Comparison of ENCODE assay signal across 15 cellular contexts in the genomic region with DNA sequence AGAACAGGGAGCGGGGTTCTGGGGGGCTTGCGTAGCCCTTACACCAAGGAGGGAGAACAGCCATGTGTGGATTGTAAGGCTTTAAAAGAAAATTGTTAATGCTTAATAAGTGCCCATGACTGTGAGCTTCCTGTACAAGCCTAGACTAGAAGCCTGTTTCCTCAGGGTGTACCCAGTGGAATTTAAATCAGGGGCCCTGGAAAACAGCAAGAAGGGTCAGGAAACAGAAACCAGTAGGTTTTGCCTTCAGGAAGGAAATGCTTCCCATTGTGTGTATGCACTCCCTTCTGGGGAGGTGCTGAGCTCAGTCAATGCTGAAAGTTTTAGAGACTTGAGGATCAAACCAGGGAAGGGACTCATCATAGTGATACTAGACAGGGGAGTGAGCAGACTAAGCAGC. TPM values are rescaled to one million over a fixed set of nuclear protein-coding genes. Genes with fewer than 3 reads are reported as not detected.
DNase-seq lines count a peak whose midpoint lies in the region; ATAC-seq and TF ChIP-seq lines count a peak whose summit lies in the region.
"Had no signal": no experiment of that assay in that cellular context is flagged by ENCODE, and none has a peak within 500 bp of the region (broad histone marks: within the 10 kb centered on the region; RNA-seq: fewer than 3 reads in every experiment).

No MANE protein-coding gene starts in this region.

- H3K27me3 ChIP-seq in OCI-LY3 (ENCODE audit: low read depth, low read length), result no peaks in the 10 kb centered on the region

- no peaks in the 10 kb centered on the region for H3K27me3 Mint-ChIP-seq in activated T-helper 1 cell treated with anti-CD3 and anti-CD28 coated beads, Interleukin-12 subunit alpha, Interleukin-12 subunit beta, Interleukin-2, Interleukin-4 antibody, amounts not matched to agents 30 ng/mL and 10 ng/mL and 1 ng/mL, durations not matched to agents 14 hours and 24 hours and 36 hours (ENCODE audit: insufficient read depth)
- H3K27me3 Mint-ChIP-seq in HFFc6 (ENCODE audit: insufficient read depth), result peaks cover 3% of the 10 kb centered on the region; the same call in 1 of the 2 replicates
- H3K27me3 Mint-ChIP-seq: B cell had no signal

- H4K20me1 ChIP-seq in OCI-LY3 (ENCODE audit: insufficient read depth, low read length), result no peaks in the 10 kb centered on the region

- H3K9me3 ChIP-seq in OCI-LY3 (ENCODE audit: insufficient read depth, low read length), result no peaks in the 10 kb centered on the region

- H3K4me1 ChIP-seq in OCI-LY3 (ENCODE audit: low read length), result peaks cover 66% of the 10 kb centered on the region

- TF ChIP-seq CTCF in OCI-LY3 (IDR thresholded peaks at IDR 0.05; ENCODE audit: low read depth, low read length) (no peak), HFFc6 (IDR thresholded peaks at IDR 0.05) (no peak)

- peak overlapping the region; percentile 98; the same call in 1 of the 2 replicates for H3K9ac ChIP-seq in OCI-LY3 (ENCODE audit: low read length)

- no peak for DNase-seq in activated T-helper 1 cell treated with anti-CD3 and anti-CD28 coated beads, Interleukin-12 subunit alpha, Interleukin-12 subunit beta, Interleukin-2, Interleukin-4 antibody, amounts not matched to agents 30 ng/mL and 10 ng/mL and 1 ng/mL, durations not matched to agents 14 hours and 24 hours and 36 hours (ENCODE audit: low spot score)
- no peak for DNase-seq in HFFc6
- DNase-seq: CD8-positive, alpha-beta T cell; GF-D8; Karpas-422; NCI-H187 treated with DMSO at 0.1 percent for 48 hours; NCI-H446; PC-9 had no signal

- ATAC-seq in esophagus mucosa (peak; percentile 18), GM19452 (IDR thresholded peaks at IDR 0.05; ENCODE audit: unreplicated experiment) (no peak), GM19328 (IDR thresholded peaks at IDR 0.05; ENCODE audit: unreplicated experiment) (no peak)
- ATAC-seq: CD8-positive, alpha-beta T cell had no signal

- peaks cover 46% of the 10 kb centered on the region for H3K4me1 Mint-ChIP-seq in activated T-helper 1 cell treated with anti-CD3 and anti-CD28 coated beads, Interleukin-12 subunit alpha, Interleukin-12 subunit beta, Interleukin-2, Interleukin-4 antibody, amounts not matched to agents 30 ng/mL and 10 ng/mL and 1 ng/mL, durations not matched to agents 14 hours and 24 hours and 36 hours (ENCODE audit: low read depth)
- peaks cover 36% of the 10 kb centered on the region for H3K4me1 Mint-ChIP-seq in HFFc6 (ENCODE audit: low read depth)

- H3K36me3 ChIP-seq in OCI-LY3 (replicated peaks; ENCODE audit: low read depth, low read length), result peaks cover 26% of the 10 kb centered on the region

- H3K4me3 ChIP-seq in OCI-LY3 (ENCODE audit: low read length), result no peak overlapping the region
- H3K4me3 ChIP-seq in skin epidermis, result no peak overlapping the region
- H3K4me3 ChIP-seq: PC-9 had no signal

- peaks cover 43% of the 10 kb centered on the region for H3K36me3 Mint-ChIP-seq in activated T-helper 1 cell treated with anti-CD3 and anti-CD28 coated beads, Interleukin-12 subunit alpha, Interleukin-12 subunit beta, Interleukin-2, Interleukin-4 antibody, amounts not matched to agents 30 ng/mL and 10 ng/mL and 1 ng/mL, durations not matched to agents 14 hours and 24 hours and 36 hours (ENCODE audit: low read depth)
- H3K36me3 Mint-ChIP-seq in HFFc6 (ENCODE audit: low read depth), result peaks cover 11% of the 10 kb centered on the region

- no peak overlapping the region for H2AFZ ChIP-seq in OCI-LY3 (ENCODE audit: low read depth, low read length)
- H2AFZ ChIP-seq: PC-9 had no signal

- H3K79me2 ChIP-seq in OCI-LY3 (ENCODE audit: low read length), result peaks cover 49% of the 10 kb centered on the region

- H3K9me3 Mint-ChIP-seq in activated T-helper 1 cell treated with anti-CD3 and anti-CD28 coated beads, Interleukin-12 subunit alpha, Interleukin-12 subunit beta, Interleukin-2, Interleukin-4 antibody, amounts not matched to agents 30 ng/mL and 10 ng/mL and 1 ng/mL, durations not matched to agents 14 hours and 24 hours and 36 hours, result no peaks in the 10 kb centered on the region
- H3K9me3 Mint-ChIP-seq in HFFc6, result no peaks in the 10 kb centered on the region
- H3K9me3 Mint-ChIP-seq: CD8-positive, alpha-beta T cell had no signal

- intact Hi-C loops in activated T-helper 1 cell treated with anti-CD3 and anti-CD28 coated beads, Interleukin-12 subunit alpha, Interleukin-12 subunit beta, Interleukin-2, Interleukin-4 antibody, amounts not matched to agents 30 ng/mL and 10 ng/mL and 1 ng/mL, durations not matched to agents 14 hours and 24 hours and 36 hours (cut with micrococcal nuclease), result loop anchor here (5.0 kb wide), 3 partner anchors 532 to 1002 kb away; a partner anchor contains a TSS

- peak overlapping the region; percentile 11 for H3K27ac Mint-ChIP-seq in activated T-helper 1 cell treated with anti-CD3 and anti-CD28 coated beads, Interleukin-12 subunit alpha, Interleukin-12 subunit beta, Interleukin-2, Interleukin-4 antibody, amounts not matched to agents 30 ng/mL and 10 ng/mL and 1 ng/mL, durations not matched to agents 14 hours and 24 hours and 36 hours
- H3K27ac Mint-ChIP-seq in HFFc6, result no peak overlapping the region
- H3K27ac Mint-ChIP-seq: B cell; CD8-positive, alpha-beta T cell had no signal

- no peak overlapping the region for H3K4me3 Mint-ChIP-seq in activated T-helper 1 cell treated with anti-CD3 and anti-CD28 coated beads, Interleukin-12 subunit alpha, Interleukin-12 subunit beta, Interleukin-2, Interleukin-4 antibody, amounts not matched to agents 30 ng/mL and 10 ng/mL and 1 ng/mL, durations not matched to agents 14 hours and 24 hours and 36 hours
- no peak overlapping the region for H3K4me3 Mint-ChIP-seq in HFFc6
- H3K4me3 Mint-ChIP-seq: B cell; CD8-positive, alpha-beta T cell had no signal

- H3K4me2 ChIP-seq in OCI-LY3 (ENCODE audit: low read length), result no peak overlapping the region
- H3K4me2 ChIP-seq: PC-9 had no signal

- H3K27ac ChIP-seq in OCI-LY3 (ENCODE audit: low read length) (peak overlapping the region; percentile 100), skin epidermis (peak overlapping the region in 13 of 21 experiments; percentile 35 to 93 (median 65))
- H3K27ac ChIP-seq: PC-9 had no signal

RNA-seq across cellular contexts. Expression of a gene that starts 12.7 kb away (rescaled TPM):
- 106 and 108 TPM in 2 replicates for total RNA-seq in activated T-helper 1 cell treated with anti-CD3 and anti-CD28 coated beads, Interleukin-12 subunit alpha, Interleukin-12 subunit beta, Interleukin-2, Interleukin-4 antibody, amounts not matched to agents 30 ng/mL and 10 ng/mL and 1 ng/mL, durations not matched to agents 14 hours and 24 hours and 36 hours
- total RNA-seq in esophagus mucosa, result 30.3 TPM
- total RNA-seq in HFFc6 (2021; fragmentation: NEBNext Ultra II Directional; extraction: Animal tissue kit (Norgen Biotek cat#: 25700)), result 10 to 100 TPM; 41.4 to 57.1 (median 49.2) TPM

RNA-seq across cellular contexts. Expression of a gene that starts 19.9 kb away (rescaled TPM):
- total RNA-seq in activated T-helper 1 cell treated with anti-CD3 and anti-CD28 coated beads, Interleukin-12 subunit alpha, Interleukin-12 subunit beta, Interleukin-2, Interleukin-4 antibody, amounts not matched to agents 30 ng/mL and 10 ng/mL and 1 ng/mL, durations not matched to agents 14 hours and 24 hours and 36 hours, result 32.5 and 35.7 TPM in 2 replicates
- total RNA-seq in esophagus mucosa, result 10.6 TPM
- 10 to 100 TPM; 29.4 to 40.9 (median 33.2) TPM for total RNA-seq in HFFc6 (2021; fragmentation: NEBNext Ultra II Directional; extraction: Animal tissue kit (Norgen Biotek cat#: 25700))

RNA-seq across cellular contexts. Expression of a gene that starts 21.4 kb away (rescaled TPM):
- total RNA-seq in activated T-helper 1 cell treated with anti-CD3 and anti-CD28 coated beads, Interleukin-12 subunit alpha, Interleukin-12 subunit beta, Interleukin-2, Interleukin-4 antibody, amounts not matched to agents 30 ng/mL and 10 ng/mL and 1 ng/mL, durations not matched to agents 14 hours and 24 hours and 36 hours, result 1.5 and 1.8 TPM in 2 replicates
- total RNA-seq in esophagus mucosa, result 6.0 TPM
- under 1 TPM in 1 of 6 experiments, not detected in 5; 0.11 TPM for total RNA-seq in HFFc6 (2021; fragmentation: NEBNext Ultra II Directional; extraction: Animal tissue kit (Norgen Biotek cat#: 25700))
- total RNA-seq: H4, PC-9 had no signal

RNA-seq across cellular contexts. Expression of a gene that starts 35.4 kb away (rescaled TPM):
- 136 and 138 TPM in 2 replicates for total RNA-seq in activated T-helper 1 cell treated with anti-CD3 and anti-CD28 coated beads, Interleukin-12 subunit alpha, Interleukin-12 subunit beta, Interleukin-2, Interleukin-4 antibody, amounts not matched to agents 30 ng/mL and 10 ng/mL and 1 ng/mL, durations not matched to agents 14 hours and 24 hours and 36 hours
- 41.7 TPM for total RNA-seq in esophagus mucosa
- 10 to 100 TPM; 71.6 to 91.6 (median 81.3) TPM for total RNA-seq in HFFc6 (2021; fragmentation: NEBNext Ultra II Directional; extraction: Animal tissue kit (Norgen Biotek cat#: 25700))
